In genomic region chr1:155645648-155646047, GRCh38 we compare ENCODE assay signal across 17 cellular contexts. TPM values are rescaled to one million over a fixed set of nuclear protein-coding genes. Genes with fewer than 3 reads are reported as not detected.
DNase-seq lines count a peak whose midpoint lies in the region; ATAC-seq and TF ChIP-seq lines count a peak whose summit lies in the region.
"Had no signal": no experiment of that assay in that cellular context is flagged by ENCODE, and none has a peak within 500 bp of the region (broad histone marks: within the 10 kb centered on the region; RNA-seq: fewer than 3 reads in every experiment).

No MANE protein-coding gene starts in this region.

- H3K4me1 Mint-ChIP-seq in activated CD8-positive, alpha-beta T cell treated with anti-CD3 and anti-CD28 coated beads for 36 hours (ENCODE audit: low read depth), result no peaks in the 10 kb centered on the region
- H3K4me1 Mint-ChIP-seq in T-helper 2 cell treated with Interferon-gamma antibody and Interleukin-4, amounts not matched to agents 5 μg/mL and 100 μg/mL, for 36 hours (ENCODE audit: low read depth), result no peaks in the 10 kb centered on the region
- peaks cover 5% of the 10 kb centered on the region for H3K4me1 Mint-ChIP-seq in T-helper 17 cell
- H3K4me1 Mint-ChIP-seq in stimulated activated naive CD8-positive, alpha-beta T cell treated with anti-CD3 and anti-CD28 coated beads, Interleukin-15, amount 100 ng/mL, for 72 hours, result peaks cover 6% of the 10 kb centered on the region
- H3K4me1 Mint-ChIP-seq: activated CD4-positive, alpha-beta T cell treated with anti-CD3 and anti-CD28 coated beads, Interleukin-2, amount 10 ng/mL, durations not matched to agents 7 days and 5 days had no signal

- no peak for ATAC-seq in activated CD8-positive, alpha-beta T cell treated with anti-CD3 and anti-CD28 coated beads for 36 hours
- ATAC-seq in T-helper 17 cell, result no peak
- ATAC-seq in stimulated activated naive CD8-positive, alpha-beta T cell treated with anti-CD3 and anti-CD28 coated beads, Interleukin-15, amount 100 ng/mL, for 72 hours, result no peak
- ATAC-seq: activated T-cell treated with anti-CD3 and anti-CD28 coated beads, Interleukin-2, amount 50 U/mL, for 72 hours; GM12878; stimulated activated naive CD8-positive, alpha-beta T cell treated with anti-CD3 and anti-CD28 coated beads, Interleukin-15, Interleukin-2, amounts not matched to agents 100 U/mL and 50 U/mL, for 24 hours had no signal

- H3K4me3 Mint-ChIP-seq in activated CD8-positive, alpha-beta T cell treated with anti-CD3 and anti-CD28 coated beads for 36 hours, result no peak overlapping the region
- no peak overlapping the region for H3K4me3 Mint-ChIP-seq in T-helper 2 cell treated with Interferon-gamma antibody and Interleukin-4, amounts not matched to agents 5 μg/mL and 100 μg/mL, for 36 hours
- H3K4me3 Mint-ChIP-seq in T-helper 17 cell, result no peak overlapping the region
- no peak overlapping the region for H3K4me3 Mint-ChIP-seq in stimulated activated naive CD8-positive, alpha-beta T cell treated with anti-CD3 and anti-CD28 coated beads, Interleukin-15, amount 100 ng/mL, for 72 hours
- H3K4me3 Mint-ChIP-seq: activated CD4-positive, alpha-beta T cell treated with anti-CD3 and anti-CD28 coated beads, Interleukin-2, amount 10 ng/mL, durations not matched to agents 7 days and 5 days; activated T-cell treated with anti-CD3 and anti-CD28 coated beads, Interleukin-2, amount 50 U/mL, for 72 hours had no signal

- intact Hi-C loops in activated CD8-positive, alpha-beta T cell treated with anti-CD3 and anti-CD28 coated beads for 36 hours (cut with micrococcal nuclease), result no loop called here

- TF ChIP-seq CTCF in choroid plexus epithelial cell (conservative IDR thresholded peaks at IDR 0.05; ENCODE audit: low read depth, low read length) (no peak), retinal pigment epithelial cell (conservative IDR thresholded peaks at IDR 0.05; ENCODE audit: low read depth, low read length) (no peak)
- TF ChIP-seq CTCF in activated CD8-positive, alpha-beta T cell treated with anti-CD3 and anti-CD28 coated beads for 36 hours (IDR thresholded peaks at IDR 0.05), result no peak

- peaks cover 24% of the 10 kb centered on the region for H3K9me3 Mint-ChIP-seq in activated CD8-positive, alpha-beta T cell treated with anti-CD3 and anti-CD28 coated beads for 36 hours
- peaks cover 31% of the 10 kb centered on the region for H3K9me3 Mint-ChIP-seq in T-helper 2 cell treated with Interferon-gamma antibody and Interleukin-4, amounts not matched to agents 5 μg/mL and 100 μg/mL, for 36 hours
- H3K9me3 Mint-ChIP-seq in stimulated activated naive CD8-positive, alpha-beta T cell treated with anti-CD3 and anti-CD28 coated beads, Interleukin-15, amount 100 ng/mL, for 72 hours, result peaks cover 11 to 20% of the 10 kb centered on the region in 2 donors

- peak; percentile 20 for DNase-seq in AG20443 (ENCODE audit: low spot score)
- DNase-seq in NCI-H446 treated with DMSO at 0.1 percent for 48 hours (lab: John Stamatoyannopoulos, UW), result peak; percentile 55
- peak; percentile 40 for DNase-seq in choroid plexus epithelial cell (ENCODE audit: low read depth)
- peak; percentile 8 for DNase-seq in retinal pigment epithelial cell (ENCODE audit: low read depth)
- no peak for DNase-seq in activated CD8-positive, alpha-beta T cell treated with anti-CD3 and anti-CD28 coated beads for 36 hours
- DNase-seq in T-helper 2 cell treated with Interferon-gamma antibody and Interleukin-4, amounts not matched to agents 5 μg/mL and 100 μg/mL, for 36 hours (ENCODE audit: low spot score), result no peak
- DNase-seq in T-helper 17 cell, result no peak
- DNase-seq in stimulated activated naive CD8-positive, alpha-beta T cell treated with anti-CD3 and anti-CD28 coated beads, Interleukin-15, amount 100 ng/mL, for 72 hours, result no peak
- DNase-seq: activated CD4-positive, alpha-beta T cell treated with anti-CD3 and anti-CD28 coated beads, Interleukin-2, amount 10 ng/mL, durations not matched to agents 7 days and 5 days; activated T-cell treated with anti-CD3 and anti-CD28 coated beads, Interleukin-2, amount 50 U/mL, for 72 hours; cortex of kidney; NCI-H2029 treated with DMSO at 0.1 percent for 48 hours; NCI-H774; stimulated activated naive CD8-positive, alpha-beta T cell treated with anti-CD3 and anti-CD28 coated beads, Interleukin-15, Interleukin-2, amounts not matched to agents 100 U/mL and 50 U/mL, for 24 hours had no signal

- H3K4me3 ChIP-seq in choroid plexus epithelial cell (ENCODE audit: low read depth, low read length) (no peak overlapping the region), retinal pigment epithelial cell (ENCODE audit: low read length) (no peak overlapping the region)
- H3K4me3 ChIP-seq: esophagus muscularis mucosa, GM12878, lung had no signal

- POLR2A ChIA-PET in activated CD8-positive, alpha-beta T cell treated with anti-CD3 and anti-CD28 coated beads for 36 hours (lab: Charles Lee), result no interaction called here

- no peaks in the 10 kb centered on the region for H3K9me3 ChIP-seq in T-helper 17 cell (ENCODE audit: control insufficient read depth, low read length, poor library complexity, severe bottlenecking)

- H3K27me3 Mint-ChIP-seq in activated CD8-positive, alpha-beta T cell treated with anti-CD3 and anti-CD28 coated beads for 36 hours, result peaks cover 2% of the 10 kb centered on the region
- H3K27me3 Mint-ChIP-seq in T-helper 2 cell treated with Interferon-gamma antibody and Interleukin-4, amounts not matched to agents 5 μg/mL and 100 μg/mL, for 36 hours (ENCODE audit: low read depth), result peaks cover 7% of the 10 kb centered on the region
- H3K27me3 Mint-ChIP-seq in T-helper 17 cell, result peaks cover 5% of the 10 kb centered on the region
- no peaks in the 10 kb centered on the region for H3K27me3 Mint-ChIP-seq in stimulated activated naive CD8-positive, alpha-beta T cell treated with anti-CD3 and anti-CD28 coated beads, Interleukin-15, amount 100 ng/mL, for 72 hours

- no peak overlapping the region for H3K27ac Mint-ChIP-seq in activated CD8-positive, alpha-beta T cell treated with anti-CD3 and anti-CD28 coated beads for 36 hours
- H3K27ac Mint-ChIP-seq in T-helper 2 cell treated with Interferon-gamma antibody and Interleukin-4, amounts not matched to agents 5 μg/mL and 100 μg/mL, for 36 hours, result no peak overlapping the region
- H3K27ac Mint-ChIP-seq in T-helper 17 cell, result no peak overlapping the region
- no peak overlapping the region for H3K27ac Mint-ChIP-seq in stimulated activated naive CD8-positive, alpha-beta T cell treated with anti-CD3 and anti-CD28 coated beads, Interleukin-15, amount 100 ng/mL, for 72 hours
- H3K27ac Mint-ChIP-seq: activated CD4-positive, alpha-beta T cell treated with anti-CD3 and anti-CD28 coated beads, Interleukin-2, amount 10 ng/mL, durations not matched to agents 7 days and 5 days; activated T-cell treated with anti-CD3 and anti-CD28 coated beads, Interleukin-2, amount 50 U/mL, for 72 hours had no signal

- H3K36me3 Mint-ChIP-seq in activated CD8-positive, alpha-beta T cell treated with anti-CD3 and anti-CD28 coated beads for 36 hours (ENCODE audit: low read depth), result peaks cover 10% of the 10 kb centered on the region
- H3K36me3 Mint-ChIP-seq in T-helper 2 cell treated with Interferon-gamma antibody and Interleukin-4, amounts not matched to agents 5 μg/mL and 100 μg/mL, for 36 hours (ENCODE audit: low read depth), result no peaks in the 10 kb centered on the region
- H3K36me3 Mint-ChIP-seq in T-helper 17 cell (ENCODE audit: low read depth), result peaks cover 2% of the 10 kb centered on the region

- CTCF ChIA-PET in activated CD8-positive, alpha-beta T cell treated with anti-CD3 and anti-CD28 coated beads for 36 hours (lab: Charles Lee), result no interaction called here

RNA-seq across cellular contexts. Expression of gene MSTO1, which starts 35.6 kb away (rescaled TPM):
- total RNA-seq in activated CD8-positive, alpha-beta T cell treated with anti-CD3 and anti-CD28 coated beads for 36 hours, result 10 to 100 TPM; 52.3 to 57.1 TPM
- 10 to 100 TPM; 49.2 to 60.1 TPM for total RNA-seq in T-helper 17 cell

RNA-seq across cellular contexts. Expression of gene YY1AP1, which starts 42.9 kb away (rescaled TPM):
- total RNA-seq in activated CD8-positive, alpha-beta T cell treated with anti-CD3 and anti-CD28 coated beads for 36 hours, result 10 to 100 TPM; 56.2 to 60.5 TPM
- 10 to 100 TPM; 85.0 to 86.4 TPM for total RNA-seq in T-helper 17 cell

RNA-seq across cellular contexts. Expression of gene DAP3, which starts 43.2 kb away (rescaled TPM):
- total RNA-seq in activated CD8-positive, alpha-beta T cell treated with anti-CD3 and anti-CD28 coated beads for 36 hours, result 100 to 1,000 TPM; 160 to 173 TPM
- 100 to 1,000 TPM in 1 of 2 donors, 10 to 100 TPM in 1; 98.9 to 127 TPM for total RNA-seq in T-helper 17 cell

Comparison
In these comparisons a context has a peak if more than half of its experiments do, and no peak if none do; other contexts are left out.
1. DNase-seq: peak in AG20443 (single experiment), NCI-H446 treated with DMSO at 0.1 percent for 48 hours (single experiment), choroid plexus epithelial cell (single experiment) and retinal pigment epithelial cell (single experiment); none in activated CD8-positive, alpha-beta T cell treated with anti-CD3 and anti-CD28 coated beads for 36 hours (single experiment), T-helper 2 cell treated with Interferon-gamma antibody and Interleukin-4, amounts not matched to agents 5 μg/mL and 100 μg/mL, for 36 hours (single experiment), T-helper 17 cell (0 of 3) and stimulated activated naive CD8-positive, alpha-beta T cell treated with anti-CD3 and anti-CD28 coated beads, Interleukin-15, amount 100 ng/mL, for 72 hours (0 of 2).